9 cellular contexts compared by ENCODE assay signal in genomic region chr12:49019435-49020317, GRCh38. TPM values are rescaled to one million over a fixed set of nuclear protein-coding genes. Genes with fewer than 3 reads are reported as not detected.
DNase-seq lines count a peak whose midpoint lies in the region; ATAC-seq and TF ChIP-seq lines count a peak whose summit lies in the region.
"Had no signal": no experiment of that assay in that cellular context is flagged by ENCODE, and none has a peak within 500 bp of the region (broad histone marks: within the 10 kb centered on the region; RNA-seq: fewer than 3 reads in every experiment).

No MANE protein-coding gene starts in this region.

- peak overlapping the region; percentile 76 for H3K4me2 ChIP-seq in OCI-LY7 (ENCODE audit: low read length)

- TF ChIP-seq CTCF in AG04449 (IDR thresholded peaks at IDR 0.05; ENCODE audit: insufficient read depth, low read length, missing control alignments) (peak; percentile 54), GM12873 (IDR thresholded peaks at IDR 0.05; ENCODE audit: insufficient read depth, low read depth, low read length, missing control alignments) (peak; percentile 62), OCI-LY7 (conservative IDR thresholded peaks at IDR 0.05; ENCODE audit: low read length) (peak; percentile 73)

- H3K9me3 ChIP-seq in OCI-LY7 (ENCODE audit: low read length), result no peaks in the 10 kb centered on the region
- H3K9me3 ChIP-seq in iPS-18a (ENCODE audit: control insufficient read depth, low read depth, low read length), result no peaks in the 10 kb centered on the region

- H3K27ac ChIP-seq in OCI-LY7 (ENCODE audit: low read depth, low read length, poor library complexity, severe bottlenecking) (peak overlapping the region; percentile 90), iPS-18a (ENCODE audit: low read length) (peak overlapping the region; percentile 24)

- no peak for ATAC-seq in stimulated activated effector memory CD8-positive, alpha-beta T cell treated with anti-CD3 and anti-CD28 coated beads, Interleukin-12 subunit alpha, Interleukin-12 subunit beta, amount 100 ng/mL, for 72 hours
- no peak for ATAC-seq in HG03565 (IDR thresholded peaks at IDR 0.05; ENCODE audit: unreplicated experiment)

- H3K4me3 Mint-ChIP-seq in stimulated activated effector memory CD8-positive, alpha-beta T cell treated with anti-CD3 and anti-CD28 coated beads, Interleukin-12 subunit alpha, Interleukin-12 subunit beta, amount 100 ng/mL, for 72 hours, result peak overlapping the region; percentile 88

- BruUV-seq in OCI-LY7 (replicated peaks; lab: Mats Ljungman, UMichigan), result TSS peak; percentile 51

- H3K36me3 Mint-ChIP-seq in stimulated activated effector memory CD8-positive, alpha-beta T cell treated with anti-CD3 and anti-CD28 coated beads, Interleukin-12 subunit alpha, Interleukin-12 subunit beta, amount 100 ng/mL, for 72 hours, result peaks cover 80% of the 10 kb centered on the region

- H3K4me1 ChIP-seq in OCI-LY7 (ENCODE audit: insufficient read depth, low read length, poor library complexity, severe bottlenecking), result peaks cover 24% of the 10 kb centered on the region
- H3K4me1 ChIP-seq in iPS-18a (ENCODE audit: control insufficient read depth, low read depth, low read length), result peaks cover 9% of the 10 kb centered on the region

- H3K9me2 ChIP-seq in OCI-LY7 (ENCODE audit: insufficient read depth, low read length), result no peaks in the 10 kb centered on the region

- H3K27me3 ChIP-seq in iPS-18a (ENCODE audit: control insufficient read depth, insufficient read depth, low read length), result no peaks in the 10 kb centered on the region

- DNase-seq in AG04449 (ENCODE audit: low read depth, low spot score), result no peak
- peak; percentile 72 for DNase-seq in OCI-LY7 (ENCODE audit: low spot score)
- DNase-seq in activated naive CD4-positive, alpha-beta T cell treated with anti-CD3 and anti-CD28 coated beads, Interleukin-2, amount 50 U/mL, for 16 hours, result peak; percentile 35
- DNase-seq in stimulated activated effector memory CD8-positive, alpha-beta T cell treated with anti-CD3 and anti-CD28 coated beads, Interleukin-12 subunit alpha, Interleukin-12 subunit beta, amount 100 ng/mL, for 72 hours (ENCODE audit: low spot score in 2 of 2), result no peak
- no peak for DNase-seq in AG08396 (ENCODE audit: low spot score)

- peaks cover 6% of the 10 kb centered on the region; the same call in 1 of the 2 replicates for H3K79me2 ChIP-seq in OCI-LY7 (ENCODE audit: insufficient read depth, low read depth, low read length)

- H3K4me3 ChIP-seq in AG04449 (ENCODE audit: low read depth, low read length) (no peak overlapping the region), OCI-LY7 (ENCODE audit: low read depth, low read length, poor library complexity, severe bottlenecking) (peak overlapping the region; percentile 88), iPS-18a (ENCODE audit: low read length) (peak overlapping the region; percentile 83)

- intact Hi-C loops in OCI-LY7 (cut with micrococcal nuclease; ENCODE audit: unreplicated experiment), result loop anchor here (2.0 to 5.0 kb wide), 2 partner anchors 37 to 113 kb away; partner anchors contain the start of gene TUBA1B

- peak overlapping the region; percentile 96 for H3K27ac Mint-ChIP-seq in stimulated activated effector memory CD8-positive, alpha-beta T cell treated with anti-CD3 and anti-CD28 coated beads, Interleukin-12 subunit alpha, Interleukin-12 subunit beta, amount 100 ng/mL, for 72 hours

- H4K20me1 ChIP-seq in OCI-LY7 (ENCODE audit: insufficient read depth, low read length), result no peaks in the 10 kb centered on the region

- peak overlapping the region; percentile 76 for H3K9ac ChIP-seq in iPS-18a (ENCODE audit: low read length)

- no peak overlapping the region; the same call in 1 of the 2 replicates for H2AFZ ChIP-seq in OCI-LY7 (ENCODE audit: low read length)

- peaks cover 45% of the 10 kb centered on the region for H3K36me3 ChIP-seq in OCI-LY7 (ENCODE audit: insufficient read depth, low read length)
- peaks cover 29% of the 10 kb centered on the region for H3K36me3 ChIP-seq in iPS-18a (ENCODE audit: control insufficient read depth, low read depth, low read length)

- no peaks in the 10 kb centered on the region for H3K9me3 Mint-ChIP-seq in stimulated activated effector memory CD8-positive, alpha-beta T cell treated with anti-CD3 and anti-CD28 coated beads, Interleukin-12 subunit alpha, Interleukin-12 subunit beta, amount 100 ng/mL, for 72 hours

- CTCF ChIA-PET in AG04449 (lab: Yijun Ruan, JAX) (interaction anchor here (0.6 to 4.0 kb wide), 12 partner anchors 8 to 73 kb away, joined by 3 to 37 read pairs (median 7); no protein-coding TSS in a partner anchor), OCI-LY7 (lab: Charles Lee; ENCODE audit: unreplicated experiment) (interaction anchor here (0.5 to 1.1 kb wide), 11 partner anchors 11 to 346 kb away, joined by 3 to 16 read pairs (median 4); no protein-coding TSS in a partner anchor)

- H3K4me1 Mint-ChIP-seq in stimulated activated effector memory CD8-positive, alpha-beta T cell treated with anti-CD3 and anti-CD28 coated beads, Interleukin-12 subunit alpha, Interleukin-12 subunit beta, amount 100 ng/mL, for 72 hours, result peaks cover 45% of the 10 kb centered on the region

- POLR2A ChIA-PET in AG04449 (lab: Yijun Ruan, JAX) (interaction anchor here (1.0 kb wide), 1 partner anchor 20 kb away, joined by 3 read pairs; no protein-coding TSS in a partner anchor), OCI-LY7 (lab: Charles Lee) (interaction anchor here (0.6 to 1.6 kb wide), 12 partner anchors 10 to 1621 kb away, joined by 3 to 5 read pairs (median 4); partner anchors contain the start of gene SMARCD1)

RNA-seq across cellular contexts. Expression of gene PRKAG1, which starts 1.1 kb away (rescaled TPM):
- total RNA-seq in OCI-LY7 (2014; rRNA removed; shearing (Covaris generic)), result 22.8 and 23.6 TPM in 2 replicates
- total RNA-seq in OCI-LY7 (2022), result 41.5 and 45.9 TPM in 2 replicates

RNA-seq across cellular contexts. Expression of gene DDN, which starts 20.5 kb away (rescaled TPM):
- total RNA-seq in OCI-LY7 (2014; rRNA removed; shearing (Covaris generic)), result 0.13 and 0.23 TPM in 2 replicates
- 0.18 TPM in 1 of 2 replicates, not detected in the other for total RNA-seq in OCI-LY7 (2022)

RNA-seq across cellular contexts. Expression of gene KMT2D, which starts 40.9 kb away (rescaled TPM):
- total RNA-seq in OCI-LY7 (2014; rRNA removed; shearing (Covaris generic)), result 41.8 and 43.2 TPM in 2 replicates
- total RNA-seq in OCI-LY7 (2022), result 122 and 129 TPM in 2 replicates

RNA-seq across cellular contexts. Expression of gene WNT1, which starts 41.6 kb away (rescaled TPM):
- total RNA-seq in OCI-LY7 (2014; rRNA removed; shearing (Covaris generic)), result not detected in 2 replicates
- not detected in 2 replicates for total RNA-seq in OCI-LY7 (2022)
- total RNA-seq: pulmonary artery endothelial cell had no signal

RNA-seq across cellular contexts. Expression of gene WNT10B, which starts 48.1 kb away (rescaled TPM):
- not detected in 2 replicates for total RNA-seq in OCI-LY7 (2014; rRNA removed; shearing (Covaris generic))
- not detected in 2 replicates for total RNA-seq in OCI-LY7 (2022)

Comparison
In these comparisons a context has a peak if more than half of its experiments do, and no peak if none do; other contexts are left out.
1. DNase-seq: peak in OCI-LY7 (single experiment) and activated naive CD4-positive, alpha-beta T cell treated with anti-CD3 and anti-CD28 coated beads, Interleukin-2, amount 50 U/mL, for 16 hours (single experiment); none in AG04449 (single experiment), stimulated activated effector memory CD8-positive, alpha-beta T cell treated with anti-CD3 and anti-CD28 coated beads, Interleukin-12 subunit alpha, Interleukin-12 subunit beta, amount 100 ng/mL, for 72 hours (0 of 2) and AG08396 (single experiment).
2. Peak in every context shown above with its lines, with median percentiles within 50 percentile points of each other: CTCF ChIP-seq.